4 cellular contexts compared by ENCODE assay signal in genomic region chr3:61816304-61816703, GRCh38.
DNase-seq lines count a peak whose midpoint lies in the region; ATAC-seq and TF ChIP-seq lines count a peak whose summit lies in the region.
"Not testable (repeated sequence)": the region's sequence is repeated elsewhere in the genome, so short reads cannot be mapped to it uniquely, and the experiment has no call there.

No MANE protein-coding gene starts in this region.

- TF ChIP-seq CTCF in IMR-90 (conservative IDR thresholded peaks at IDR 0.05; ENCODE audit: low read depth, low read length); liver (IDR thresholded peaks at IDR 0.05; ENCODE audit: low read depth, low read length, missing input control): not testable (repeated sequence)

- in situ Hi-C loops in IMR-90 (cut with MboI; ENCODE audit: low sequenced_read_pairs), result not testable (repeated sequence)

- H3K27ac ChIP-seq in IMR-90 (ENCODE audit: insufficient read depth, low read length); liver (ENCODE audit: low read depth in 1 of 2, low read length in 2 of 2): not testable (repeated sequence)

- not testable (repeated sequence) for TF ChIP-seq RAD21 in IMR-90 (IDR thresholded peaks at IDR 0.05; ENCODE audit: low read length)
- TF ChIP-seq RAD21 in liver (IDR thresholded peaks at IDR 0.05), result peak in 1 of 2 donors; percentile 5

- H2BK120ac ChIP-seq in IMR-90 (ENCODE audit: low read depth, low read length), result not testable (repeated sequence)

- H3K56ac ChIP-seq in IMR-90 (ENCODE audit: extremely low read depth, insufficient read depth, low read length), result not testable (repeated sequence)

- H2AK9ac ChIP-seq in IMR-90 (replicated peaks; ENCODE audit: low read depth, low read length, poor library complexity), result not testable (repeated sequence)

- not testable (repeated sequence) for H2BK20ac ChIP-seq in IMR-90 (ENCODE audit: low read depth, low read length)

- H3K36me3 ChIP-seq in IMR-90 (ENCODE audit: control insufficient read depth, insufficient read depth, low read length); liver (ENCODE audit: control insufficient read depth in 4 of 4, insufficient read depth in 3 of 4, low read depth in 1 of 4, low read length in 3 of 4): not testable (repeated sequence)

- not testable (repeated sequence) for H4K20me1 ChIP-seq in IMR-90 (ENCODE audit: insufficient read depth, low read length)

- H3K4me3 ChIP-seq in IMR-90 (ENCODE audit: insufficient read depth, low read depth, low read length); liver (ENCODE audit: low read depth in 1 of 3, low read length in 3 of 3): not testable (repeated sequence)

- not testable (repeated sequence) for H2BK5ac ChIP-seq in IMR-90 (ENCODE audit: low read depth, low read length, poor library complexity, severe bottlenecking)

- not testable (repeated sequence) for H3K4me2 ChIP-seq in IMR-90 (ENCODE audit: low read depth, low read length)

- H3K27me3 ChIP-seq in IMR-90 (ENCODE audit: control insufficient read depth, insufficient read depth, low read length); liver (ENCODE audit: control insufficient read depth in 4 of 4, insufficient read depth in 4 of 4, low read length in 3 of 4): not testable (repeated sequence)

- not testable (repeated sequence) for H3K9me3 ChIP-seq in IMR-90 (ENCODE audit: control insufficient read depth, insufficient read depth, low read length); liver (ENCODE audit: control insufficient read depth in 4 of 4, low read length in 3 of 4)

- H3K14ac ChIP-seq in IMR-90 (replicated peaks; ENCODE audit: low read depth, low read length), result not testable (repeated sequence)

- H3K4me1 ChIP-seq in IMR-90 (ENCODE audit: control insufficient read depth, insufficient read depth, low read length); liver (ENCODE audit: control insufficient read depth in 4 of 4, insufficient read depth in 4 of 4, low read length in 3 of 4): not testable (repeated sequence)

- H2AFZ ChIP-seq in IMR-90 (replicated peaks; ENCODE audit: low read length, poor library complexity), result not testable (repeated sequence)

- ATAC-seq in IMR-90 (ENCODE audit: low read depth), result not testable (repeated sequence)
- ATAC-seq in left lobe of liver, result peak; percentile 54

- H3K4ac ChIP-seq in IMR-90 (ENCODE audit: low read depth, low read length), result not testable (repeated sequence)

- not testable (repeated sequence) for TF ChIP-seq POLR2A in IMR-90 (IDR thresholded peaks at IDR 0.05; ENCODE audit: low read depth, low read length)

- dilution Hi-C loops in IMR-90 (cut with HindIII; ENCODE audit: low sequenced_read_pairs, unreplicated experiment), result not testable (repeated sequence)

- H2AK5ac ChIP-seq in IMR-90 (ENCODE audit: low read depth, low read length), result not testable (repeated sequence)

- not testable (repeated sequence) for H3K9ac ChIP-seq in IMR-90 (ENCODE audit: low read depth, low read length); liver (ENCODE audit: low read depth in 1 of 2, low read length in 2 of 2)

- not testable (repeated sequence) for BruUV-seq in IMR-90 (replicated peaks; lab: Mats Ljungman, UMichigan)

- not testable (repeated sequence) for H3K18ac ChIP-seq in IMR-90 (ENCODE audit: low read depth, low read length)

- H4K8ac ChIP-seq in IMR-90 (ENCODE audit: low read depth in 2 of 2, low read length in 2 of 2), result not testable (repeated sequence)

- H4K5ac ChIP-seq in IMR-90 (ENCODE audit: low read depth, low read length), result not testable (repeated sequence)

- not testable (repeated sequence) for H3K23ac ChIP-seq in IMR-90 (ENCODE audit: low read depth, low read length)

- peaks cover 27 to 31% of the 10 kb centered on the region in 2 experiments for H3K79me1 ChIP-seq in IMR-90 (ENCODE audit: low read depth in 1 of 2, low read length in 2 of 2)

- intact Hi-C loops in IMR-90 (cut with micrococcal nuclease), result loop anchor here (10.0 kb wide), 1 partner anchor 252 kb away; the partner anchor contains the start of gene PTPRG

- peak; percentile 15 for DNase-seq in EL
- not testable (repeated sequence) for DNase-seq in IMR-90; left lobe of liver (ENCODE audit: low spot score)

- H4K91ac ChIP-seq in IMR-90 (ENCODE audit: insufficient read depth, low read depth, low read length), result not testable (repeated sequence)

- POLR2A ChIA-PET in IMR-90 (lab: Charles Lee; ENCODE audit: unreplicated experiment), result not testable (repeated sequence)

- CTCF ChIA-PET in IMR-90 (lab: Yijun Ruan, JAX), result not testable (repeated sequence)

- WGBS in IMR-90 (ENCODE audit: extremely low coverage in 2 of 2, insufficient read length in 1 of 2), 2 experiments, result no CpG with 5 or more reads among the region's 5 CpGs
- WGBS in liver, result 51% methylated on average over 5 of the region's 5 CpGs

- not testable (repeated sequence) for H3K9me1 ChIP-seq in IMR-90 (ENCODE audit: insufficient read depth, low read length)

- not testable (repeated sequence) for H2BK15ac ChIP-seq in IMR-90 (ENCODE audit: low read depth, low read length)

TF ChIP-seq in IMR-90, 13 proteins besides CTCF, POLR2A, EP300 and RAD21:
- 0 out of 2 replicates have a peak, but pooled peaks have one; percentile 29 for TF ChIP-seq CEBPB (IDR thresholded peaks at IDR 0.05; ENCODE audit: low read depth, low read length)
TF ChIP-seq in IMR-90: peak in this region for 1; not testable (repeated sequence) for 12.

TF ChIP-seq in liver, 16 proteins besides CTCF, POLR2A, EP300 and RAD21:
- TF ChIP-seq RXRA (IDR thresholded peaks at IDR 0.05), result peak; percentile 34 to 53
- TF ChIP-seq HNF4A (conservative IDR thresholded peaks at IDR 0.05), result peak in 1 of 2 donors; percentile 33
